ENCODE assay signal across 1 cellular context in genomic region chr11:8207080-8208000, GRCh38.
TF ChIP-seq lines count a peak whose summit lies in the region.

No MANE protein-coding gene starts in this region.

TF ChIP-seq in K562, 482 proteins besides CTCF, POLR2A, EP300 and RAD21:
- peak; percentile 87 for TF ChIP-seq ZNF263 (CRISPR knock-in tag; IDR thresholded peaks at IDR 0.05; ENCODE audit: borderline replicate concordance)
- TF ChIP-seq, protein P1, sequence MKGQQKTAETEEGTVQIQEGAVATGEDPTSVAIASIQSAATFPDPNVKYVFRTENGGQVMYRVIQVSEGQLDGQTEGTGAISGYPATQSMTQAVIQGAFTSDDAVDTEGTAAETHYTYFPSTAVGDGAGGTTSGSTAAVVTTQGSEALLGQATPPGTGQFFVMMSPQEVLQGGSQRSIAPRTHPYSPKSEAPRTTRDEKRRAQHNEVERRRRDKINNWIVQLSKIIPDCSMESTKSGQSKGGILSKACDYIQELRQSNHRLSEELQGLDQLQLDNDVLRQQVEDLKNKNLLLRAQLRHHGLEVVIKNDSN (CRISPR knock-in tag; IDR thresholded peaks at IDR 0.05), result no peak
- no peak for TF ChIP-seq ZNF655 (CRISPR knock-in tag; IDR thresholded peaks at IDR 0.05)
